8 cellular contexts compared by ENCODE assay signal in the genomic region with DNA sequence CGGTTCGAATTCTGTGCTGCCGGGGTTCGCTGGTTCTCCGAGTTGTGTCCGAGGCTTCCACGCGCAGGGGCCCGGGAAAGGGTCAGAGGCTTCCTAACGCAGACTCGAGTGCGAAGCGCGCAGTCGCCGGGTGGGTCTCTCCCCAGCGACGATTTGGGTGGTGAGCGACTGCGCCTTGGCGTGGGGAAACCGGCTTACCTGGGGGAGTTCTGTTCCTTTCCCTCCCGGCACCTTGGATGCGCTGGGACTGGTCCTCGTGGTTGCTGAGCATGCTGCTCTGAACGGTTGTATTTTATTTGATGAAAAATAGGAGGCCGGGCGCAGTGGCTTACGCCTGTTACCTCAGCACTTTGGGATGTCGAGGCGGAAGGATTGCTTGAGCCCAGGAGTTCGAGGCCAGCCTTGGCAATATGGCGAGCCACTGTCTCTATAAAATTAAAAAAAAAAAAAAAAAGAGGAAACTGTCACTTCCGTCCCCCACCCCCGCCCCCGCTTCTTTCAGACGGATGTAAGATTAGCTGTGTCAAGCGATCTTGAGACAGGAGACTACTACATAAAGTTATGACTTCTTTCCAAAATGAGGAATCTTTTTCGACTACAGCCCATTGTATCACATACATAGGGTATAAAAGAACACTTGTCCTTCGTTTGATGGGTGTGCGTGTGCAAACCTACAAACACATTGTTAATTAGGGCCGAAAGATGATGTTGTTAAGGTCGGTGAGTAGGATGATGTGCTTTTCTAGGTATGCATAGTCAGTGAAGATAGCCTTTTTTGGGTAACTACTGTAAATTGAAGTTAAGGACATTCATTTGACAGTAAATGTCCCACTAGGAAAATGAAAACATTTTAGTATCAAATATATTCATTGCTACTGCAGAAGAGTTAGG. TPM values are rescaled to one million over a fixed set of nuclear protein-coding genes. Genes with fewer than 3 reads are reported as not detected.
A peak's percentile ranks its signal among the peaks of the same experiment; 100 is the strongest.
DNase-seq lines count a peak whose midpoint lies in the region; ATAC-seq and TF ChIP-seq lines count a peak whose summit lies in the region.

A gene with protein sequence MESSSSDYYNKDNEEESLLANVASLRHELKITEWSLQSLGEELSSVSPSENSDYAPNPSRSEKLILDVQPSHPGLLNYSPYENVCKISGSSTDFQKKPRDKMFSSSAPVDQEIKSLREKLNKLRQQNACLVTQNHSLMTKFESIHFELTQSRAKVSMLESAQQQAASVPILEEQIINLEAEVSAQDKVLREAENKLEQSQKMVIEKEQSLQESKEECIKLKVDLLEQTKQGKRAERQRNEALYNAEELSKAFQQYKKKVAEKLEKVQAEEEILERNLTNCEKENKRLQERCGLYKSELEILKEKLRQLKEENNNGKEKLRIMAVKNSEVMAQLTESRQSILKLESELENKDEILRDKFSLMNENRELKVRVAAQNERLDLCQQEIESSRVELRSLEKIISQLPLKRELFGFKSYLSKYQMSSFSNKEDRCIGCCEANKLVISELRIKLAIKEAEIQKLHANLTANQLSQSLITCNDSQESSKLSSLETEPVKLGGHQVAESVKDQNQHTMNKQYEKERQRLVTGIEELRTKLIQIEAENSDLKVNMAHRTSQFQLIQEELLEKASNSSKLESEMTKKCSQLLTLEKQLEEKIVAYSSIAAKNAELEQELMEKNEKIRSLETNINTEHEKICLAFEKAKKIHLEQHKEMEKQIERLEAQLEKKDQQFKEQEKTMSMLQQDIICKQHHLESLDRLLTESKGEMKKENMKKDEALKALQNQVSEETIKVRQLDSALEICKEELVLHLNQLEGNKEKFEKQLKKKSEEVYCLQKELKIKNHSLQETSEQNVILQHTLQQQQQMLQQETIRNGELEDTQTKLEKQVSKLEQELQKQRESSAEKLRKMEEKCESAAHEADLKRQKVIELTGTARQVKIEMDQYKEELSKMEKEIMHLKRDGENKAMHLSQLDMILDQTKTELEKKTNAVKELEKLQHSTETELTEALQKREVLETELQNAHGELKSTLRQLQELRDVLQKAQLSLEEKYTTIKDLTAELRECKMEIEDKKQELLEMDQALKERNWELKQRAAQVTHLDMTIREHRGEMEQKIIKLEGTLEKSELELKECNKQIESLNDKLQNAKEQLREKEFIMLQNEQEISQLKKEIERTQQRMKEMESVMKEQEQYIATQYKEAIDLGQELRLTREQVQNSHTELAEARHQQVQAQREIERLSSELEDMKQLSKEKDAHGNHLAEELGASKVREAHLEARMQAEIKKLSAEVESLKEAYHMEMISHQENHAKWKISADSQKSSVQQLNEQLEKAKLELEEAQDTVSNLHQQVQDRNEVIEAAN (N-terminal part only) (plus strand): TSS at position 2 of the 891 bp plus-strand sequence. CDS start 2,638 bp downstream, outside the sequence.

- in situ Hi-C loops in brain microvascular endothelial cell (cut with HindIII; ENCODE audit: low pct_ligation_motif_present, low sequenced_read_pairs) = no loop called here

- peak; percentile 34 to 47 for DNase-seq in AML-193 (lab: John Stamatoyannopoulos, UW)
- peak; percentile 55 for DNase-seq in brain microvascular endothelial cell
- no peak for DNase-seq in lung (ENCODE audit: low spot score)
- DNase-seq in stimulated activated naive CD4-positive, alpha-beta T cell (lab: John Stamatoyannopoulos, UW) = peak; percentile 58 to 93 (median 82)
- DNase-seq in NCI-H526 treated with DMSO at 0.1 percent for 48 hours (lab: John Stamatoyannopoulos, UW) = no peak

- TF ChIP-seq CTCF in brain microvascular endothelial cell (IDR thresholded peaks at IDR 0.05; ENCODE audit: low read depth, low read length, missing control alignments) (no peak), lung (IDR thresholded peaks at IDR 0.05; ENCODE audit: control extremely low read depth, extremely low read depth) (no peak)

- peaks cover 5 to 12% of the 10 kb centered on the region in 2 donors for H3K4me1 ChIP-seq in lung (ENCODE audit: control insufficient read depth in 2 of 2, insufficient read depth in 2 of 2, low read length in 2 of 2)

- H3K27ac ChIP-seq in brain microvascular endothelial cell (peak within 1 kb of the TSS; percentile 90), lung (ENCODE audit: low read depth in 1 of 2, low read length in 1 of 2) (peak within 1 kb of the TSS; percentile 95 to 98)

- 0 to 1% methylated on average over 43 of the region's 43 CpGs for WGBS in lung, 2 donors

- peak; percentile 1 for ATAC-seq in GM18499 (IDR thresholded peaks at IDR 0.05; ENCODE audit: insufficient read depth, unreplicated experiment)
- ATAC-seq in HG03280 (IDR thresholded peaks at IDR 0.05; ENCODE audit: unreplicated experiment) = peak; percentile 6
- ATAC-seq in SK-N-SH treated with all-trans-retinoic acid at 6 μM for 48 hours = peak; percentile 1
- ATAC-seq in lung (ENCODE audit: insufficient read depth, low FRiP score) = no peak

- no peaks in the 10 kb centered on the region for H3K27me3 ChIP-seq in brain microvascular endothelial cell (replicated peaks)
- H3K27me3 ChIP-seq in lung (ENCODE audit: control insufficient read depth, insufficient read depth) = no peaks in the 10 kb centered on the region

- H3K36me3 ChIP-seq in brain microvascular endothelial cell (replicated peaks) (no peaks in the 10 kb centered on the region), lung (ENCODE audit: control insufficient read depth in 2 of 2, insufficient read depth in 2 of 2, low read length in 2 of 2) (peaks cover 0 to 3% of the 10 kb centered on the region in 2 donors)

- H3K4me3 ChIP-seq in brain microvascular endothelial cell (ENCODE audit: low read depth, low read length) (peak within 1 kb of the TSS; percentile 95), lung (peak within 1 kb of the TSS; percentile 76)

- no peaks in the 10 kb centered on the region for H3K9me3 ChIP-seq in lung (ENCODE audit: control insufficient read depth in 2 of 2, insufficient read depth in 1 of 2, low read length in 1 of 2)

TF ChIP-seq in SK-N-SH treated with all-trans-retinoic acid at 6 μM for 48 hours, 23 proteins besides CTCF, POLR2A, EP300 and RAD21:
- no peak for TF ChIP-seq ZFP30 (CRISPR knock-in tag; IDR thresholded peaks at IDR 0.05)
- TF ChIP-seq ZFP3 (CRISPR knock-in tag; IDR thresholded peaks at IDR 0.05) = peak; percentile 44; the same call in 1 of the 2 replicates

RNA-seq across cellular contexts. Expression of the gene that starts here (rescaled TPM):
- 10 to 100 TPM in 1 of 2 donors, 1 to 10 TPM in 1; 4.2 to 10.8 TPM for total RNA-seq in lung
- 1 to 10 TPM; 2.0 to 5.6 TPM for polyA plus RNA-seq in lung

Comparison
In these comparisons a context has a peak if more than half of its experiments do, and no peak if none do; other contexts are left out.
1. DNase-seq: peak in AML-193 (2 of 2), brain microvascular endothelial cell (single experiment) and stimulated activated naive CD4-positive, alpha-beta T cell (6 of 6); none in lung (single experiment) and NCI-H526 treated with DMSO at 0.1 percent for 48 hours (single experiment).